In genomic region chr14:21023817-21024667, GRCh38 we compare ENCODE assay signal across 1 cellular context.
A peak's percentile ranks its signal among the peaks of the same experiment; 100 is the strongest.
TF ChIP-seq lines count a peak whose summit lies in the region.

No MANE protein-coding gene starts in this region.

TF ChIP-seq in HepG2, 621 proteins besides CTCF, POLR2A, EP300 and RAD21 (continued from another document):
- TF ChIP-seq ZNF18 (CRISPR knock-in tag; IDR thresholded peaks at IDR 0.05; ENCODE audit: insufficient replicate concordance) (no peak), ESRRA (CRISPR knock-in tag; IDR thresholded peaks at IDR 0.05; ENCODE audit: low read depth) (peak; percentile 90; the same call in 1 of the 2 replicates), ZNF382 (CRISPR knock-in tag; IDR thresholded peaks at IDR 0.05; ENCODE audit: borderline replicate concordance) (no peak), ZNF335 (CRISPR knock-in tag; IDR thresholded peaks at IDR 0.05) (no peak), ZNF329 (CRISPR knock-in tag; IDR thresholded peaks at IDR 0.05; ENCODE audit: low read depth) (no peak), ATF6 (CRISPR knock-in tag; conservative IDR thresholded peaks at IDR 0.05) (no peak), LCORL (IDR thresholded peaks at IDR 0.05) (no peak), LCORL (CRISPR knock-in tag; IDR thresholded peaks at IDR 0.05) (no peak), ZNF570 (CRISPR knock-in tag; IDR thresholded peaks at IDR 0.05; ENCODE audit: borderline replicate concordance) (no peak), HNF1A (IDR thresholded peaks at IDR 0.05; ENCODE audit: low read depth) (no peak), HNF1A (CRISPR knock-in tag; IDR thresholded peaks at IDR 0.05; ENCODE audit: borderline replicate concordance) (no peak), GFI1 (CRISPR knock-in tag; IDR thresholded peaks at IDR 0.05; ENCODE audit: borderline replicate concordance) (no peak), MTERF4 (CRISPR knock-in tag; IDR thresholded peaks at IDR 0.05) (no peak), ZNF101 (CRISPR knock-in tag; IDR thresholded peaks at IDR 0.05; ENCODE audit: borderline replicate concordance, low read depth) (no peak), FOSL2 (CRISPR knock-in tag; IDR thresholded peaks at IDR 0.05) (no peak), CSRNP1 (CRISPR knock-in tag; IDR thresholded peaks at IDR 0.05) (no peak), ZNF546 (CRISPR knock-in tag; conservative IDR thresholded peaks at IDR 0.05) (no peak), RBM39 (IDR thresholded peaks at IDR 0.05; ENCODE audit: low read depth, low read length, poor library complexity, severe bottlenecking) (no peak), SSRP1 (CRISPR knock-in tag; IDR thresholded peaks at IDR 0.05) (no peak), ZNF784 (CRISPR knock-in tag; IDR thresholded peaks at IDR 0.05; ENCODE audit: borderline replicate concordance) (no peak), SMAD9 (CRISPR knock-in tag; IDR thresholded peaks at IDR 0.05) (no peak), YY1 (IDR thresholded peaks at IDR 0.05; ENCODE audit: insufficient read depth, insufficient replicate concordance, low read depth, low read length) (no peak), ZNF652 (CRISPR knock-in tag; IDR thresholded peaks at IDR 0.05; ENCODE audit: borderline replicate concordance, low read depth) (no peak), FOXO1 (CRISPR knock-in tag; IDR thresholded peaks at IDR 0.05) (no peak), POGZ (CRISPR knock-in tag; IDR thresholded peaks at IDR 0.05) (peak; percentile 5; the same call in 1 of the 2 replicates), ZSCAN25 (CRISPR knock-in tag; IDR thresholded peaks at IDR 0.05) (no peak; the same call in 1 of the 2 replicates), ZBTB43 (CRISPR knock-in tag; conservative IDR thresholded peaks at IDR 0.05) (no peak), ZNF552 (CRISPR knock-in tag; IDR thresholded peaks at IDR 0.05; ENCODE audit: borderline replicate concordance) (no peak), SRSF4 (IDR thresholded peaks at IDR 0.05; ENCODE audit: low read depth, low read length, poor library complexity, severe bottlenecking) (no peak), LBX2 (CRISPR knock-in tag; IDR thresholded peaks at IDR 0.05; ENCODE audit: borderline replicate concordance) (no peak), NFE2L2 (IDR thresholded peaks at IDR 0.05; ENCODE audit: low read length) (no peak), EHMT2 (IDR thresholded peaks at IDR 0.05; ENCODE audit: borderline replicate concordance, low read depth, low read length) (no peak), GTF3A (CRISPR knock-in tag; conservative IDR thresholded peaks at IDR 0.05) (no peak), ZNF740 (CRISPR knock-in tag; IDR thresholded peaks at IDR 0.05) (peak; percentile 3; the same call in 1 of the 2 replicates)
